In genomic region chr10:126065751-126066150, GRCh38 we compare ENCODE assay signal across 28 cellular contexts.
DNase-seq lines count a peak whose midpoint lies in the region; ATAC-seq, FAIRE-seq and TF ChIP-seq lines count a peak whose summit lies in the region.
"Had no signal": no experiment of that assay in that cellular context is flagged by ENCODE, and none has a peak within 500 bp of the region (broad histone marks: within the 10 kb centered on the region; RNA-seq: fewer than 3 reads in every experiment).

No MANE protein-coding gene starts in this region.

- DNase-seq in NCI-H82 (lab: John Stamatoyannopoulos, UW), result peak; percentile 51
- DNase-seq in NCI-H82 treated with DMSO at 0.1 percent for 48 hours (lab: John Stamatoyannopoulos, UW; ENCODE audit: unreplicated experiment), result no peak
- peak; percentile 79 for DNase-seq in bronchial epithelial cell (ENCODE audit: low read depth)
- peak; percentile 69 for DNase-seq in keratinocyte (ENCODE audit: low read depth, low spot score)
- DNase-seq in GDM1 (lab: John Stamatoyannopoulos, UW), result no peak
- no peak for DNase-seq in T-helper 9 cell
- DNase-seq in NCI-H2081 treated with DMSO at 0.1 percent for 48 hours (lab: John Stamatoyannopoulos, UW), result no peak
- DNase-seq: activated CD4-positive, alpha-beta memory T cell treated with anti-CD3 and anti-CD28 coated beads for 36 hours; activated CD4-positive, CD25-positive, alpha-beta regulatory T cell treated with anti-CD3 and anti-CD28 coated beads, Interleukin-2, amount 50 U/mL, for 72 hours; activated naive CD4-positive, alpha-beta T cell treated with Interleukin-2 at 50 U/mL for 16 hours; Caco-2; DMS79 treated with DMSO at 0.1 percent for 48 hours; effector CD4-positive, alpha-beta T cell; foreskin fibroblast; heart left ventricle; kidney; NCI-H1048; NCI-H446; NCI-H774; ovary; retina; small intestine; stimulated activated naive CD4-positive, alpha-beta T cell; T-helper 2 cell had no signal

- H3K9me3 ChIP-seq in keratinocyte (ENCODE audit: control insufficient read depth, low read depth, low read length), result no peaks in the 10 kb centered on the region
- H3K9me3 ChIP-seq: Caco-2, ovary had no signal

- no peak for FAIRE-seq in bronchial epithelial cell (lab: Jason Lieb, UNC)
- FAIRE-seq in keratinocyte (lab: Jason Lieb, UNC), result no peak
- FAIRE-seq: kidney, small intestine had no signal

- peak overlapping the region; percentile 57 for H3K4me2 ChIP-seq in keratinocyte (ENCODE audit: control insufficient read depth, extremely low read depth, insufficient read depth, low read depth, low read length)

- ATAC-seq in HG03378 (IDR thresholded peaks at IDR 0.05; ENCODE audit: unreplicated experiment), result no peak
- ATAC-seq: heart left ventricle; natural killer cell treated with Interleukin-12 subunit alpha and Interleukin-12 subunit beta and Interleukin-15 and Interleukin-18, amount 100 ng/mL, for 72 hours had no signal

- no peaks in the 10 kb centered on the region for H4K20me1 ChIP-seq in keratinocyte (ENCODE audit: control insufficient read depth, extremely low read depth, insufficient read depth, low read length)

- H3K36me3 ChIP-seq in bronchial epithelial cell (ENCODE audit: control insufficient read depth, insufficient read depth, low read length) (no peaks in the 10 kb centered on the region), keratinocyte (ENCODE audit: control insufficient read depth in 2 of 2, extremely low read depth in 1 of 2, insufficient read depth in 2 of 2, low read length in 2 of 2) (no peaks in the 10 kb centered on the region)
- H3K36me3 ChIP-seq: heart left ventricle, ovary had no signal

- H2AFZ ChIP-seq in keratinocyte (ENCODE audit: control insufficient read depth, low read length), result peak overlapping the region; percentile 71

- H3K27ac ChIP-seq in keratinocyte (ENCODE audit: control insufficient read depth, insufficient read depth, low read length), result peak overlapping the region; percentile 27
- H3K27ac ChIP-seq: 22Rv1, heart left ventricle, ovary, SK-N-MC had no signal

- no peak overlapping the region for H3K9ac ChIP-seq in keratinocyte (ENCODE audit: control insufficient read depth, extremely low read depth, insufficient read depth, low read length)

- TF ChIP-seq CTCF in bronchial epithelial cell (IDR thresholded peaks at IDR 0.05; ENCODE audit: insufficient read depth, low read length, severe bottlenecking) (no peak), keratinocyte (optimal IDR thresholded peaks at IDR 0.05 in 1 of 3, IDR thresholded peaks at IDR 0.05 in 1 of 3, conservative IDR thresholded peaks at IDR 0.05 in 1 of 3; ENCODE audit: extremely low read depth in 1 of 3, insufficient read depth in 2 of 3, low read length in 3 of 3) (no peak)

- dilution Hi-C loops in keratinocyte (cut with MboI; ENCODE audit: extremely low pct_ligation_motif_present, low sequenced_read_pairs), result no loop called here

- no peak overlapping the region for H3K4me3 ChIP-seq in bronchial epithelial cell (ENCODE audit: low read depth, low read length)
- H3K4me3 ChIP-seq in keratinocyte (ENCODE audit: control insufficient read depth in 2 of 3, extremely low read depth in 1 of 3, insufficient read depth in 2 of 3, low read depth in 1 of 3, low read length in 3 of 3), result peak overlapping the region in 2 of 3 experiments; percentile 1 to 32
- H3K4me3 ChIP-seq: heart left ventricle, ovary, SK-N-MC had no signal

- H3K79me2 ChIP-seq in keratinocyte (ENCODE audit: control insufficient read depth, insufficient read depth, low read length), result no peaks in the 10 kb centered on the region

- H3K27me3 ChIP-seq in bronchial epithelial cell (ENCODE audit: control insufficient read depth, insufficient read depth, low read length), result no peaks in the 10 kb centered on the region
- H3K27me3 ChIP-seq in keratinocyte (ENCODE audit: control insufficient read depth, extremely low read depth, insufficient read depth, low read length), result no peaks in the 10 kb centered on the region
- H3K27me3 ChIP-seq: heart left ventricle, ovary had no signal

- H3K9me1 ChIP-seq in keratinocyte (ENCODE audit: control insufficient read depth, extremely low read depth, insufficient read depth, low read length), result no peaks in the 10 kb centered on the region

- H3K4me1 ChIP-seq in keratinocyte (ENCODE audit: control insufficient read depth, extremely low read depth, insufficient read depth, low read length), result peaks cover 44% of the 10 kb centered on the region
- H3K4me1 ChIP-seq: Caco-2 had no signal

Comparison
In these comparisons a context has a peak if more than half of its experiments do, and no peak if none do; other contexts are left out.
1. DNase-seq: peak in NCI-H82 (single experiment), bronchial epithelial cell (single experiment) and keratinocyte (single experiment); none in NCI-H82 treated with DMSO at 0.1 percent for 48 hours (single experiment), GDM1 (single experiment), T-helper 9 cell (single experiment) and NCI-H2081 treated with DMSO at 0.1 percent for 48 hours (single experiment).